16 cellular contexts compared by ENCODE assay signal in genomic region chr15:78766041-78766440, GRCh38.
"Had no signal": no experiment of that assay in that cellular context is flagged by ENCODE, and none has a peak within 500 bp of the region (broad histone marks: within the 10 kb centered on the region; RNA-seq: fewer than 3 reads in every experiment).

No MANE protein-coding gene starts in this region.

- H3K36me3 ChIP-seq: adrenal gland, thyroid gland had no signal

- H3K9me3 ChIP-seq: adrenal gland, mucosa of descending colon, thyroid gland had no signal

- H3K27me3 ChIP-seq: adrenal gland, thyroid gland had no signal

- ATAC-seq: effector memory CD8-positive, alpha-beta T cell; mucosa of descending colon had no signal

- H3K4me3 ChIP-seq: adrenal gland, mucosa of descending colon, thyroid gland had no signal

- H3K4me1 ChIP-seq: thyroid gland had no signal

- DNase-seq: activated CD4-positive, alpha-beta T cell treated with anti-CD3 and anti-CD28 coated beads for 1 hour; activated CD8-positive, alpha-beta memory T cell treated with anti-CD3 and anti-CD28 coated beads for 24 hours; activated CD8-positive, alpha-beta memory T cell treated with anti-CD3 and anti-CD28 coated beads, Interleukin-2, amount 50 U/mL, for 48 hours; activated effector memory CD4-positive, alpha-beta T cell treated with anti-CD3 and anti-CD28 coated beads, Interleukin-2, amount 50 U/mL, for 16 hours; activated naive CD4-positive, alpha-beta T cell treated with anti-CD3 and anti-CD28 coated beads, Interleukin-2, amount 50 U/mL, for 16 hours; activated T-cell treated with anti-CD3 and anti-CD28 coated beads, Interleukin-2, amount 50 U/mL, for 48 hours; effector memory CD8-positive, alpha-beta T cell; mammary epithelial cell; naive B cell; stimulated activated naive CD4-positive, alpha-beta T cell treated with Interleukin-2 at 50 U/mL for 16 hours; SW 1271; T-helper 2 cell; thyroid gland had no signal

- H3K27ac ChIP-seq: adrenal gland, thyroid gland, VCaP had no signal
